In the genomic region with DNA sequence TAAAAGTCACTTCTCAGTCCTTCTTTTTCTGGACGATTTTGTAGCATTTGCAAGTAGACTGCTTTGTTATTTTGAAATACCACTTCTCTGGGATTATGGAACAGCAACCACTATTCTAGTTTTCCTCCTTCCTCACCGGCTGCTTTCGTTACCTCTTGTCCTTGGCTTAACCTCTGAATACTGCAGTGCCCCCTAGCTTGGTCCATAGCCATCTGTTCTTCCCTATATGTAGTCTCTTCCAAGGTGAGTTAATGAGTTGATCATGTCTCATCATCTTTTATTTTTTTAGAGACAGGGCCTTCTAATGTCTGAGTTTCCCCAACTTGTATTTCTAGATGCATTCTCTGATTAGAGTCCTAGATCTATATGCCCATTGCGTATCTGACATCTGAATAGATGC, we compare ENCODE assay signal across 1 cellular context.
TF ChIP-seq lines count a peak whose summit lies in the region.

No MANE protein-coding gene starts in this region.

TF ChIP-seq in WTC11, 78 proteins besides CTCF, POLR2A, EP300 and RAD21 (continued from another document):
- TF ChIP-seq CBFB (CRISPR knock-in tag; IDR thresholded peaks at IDR 0.05; ENCODE audit: low read depth) = no peak
- TF ChIP-seq, protein P1, sequence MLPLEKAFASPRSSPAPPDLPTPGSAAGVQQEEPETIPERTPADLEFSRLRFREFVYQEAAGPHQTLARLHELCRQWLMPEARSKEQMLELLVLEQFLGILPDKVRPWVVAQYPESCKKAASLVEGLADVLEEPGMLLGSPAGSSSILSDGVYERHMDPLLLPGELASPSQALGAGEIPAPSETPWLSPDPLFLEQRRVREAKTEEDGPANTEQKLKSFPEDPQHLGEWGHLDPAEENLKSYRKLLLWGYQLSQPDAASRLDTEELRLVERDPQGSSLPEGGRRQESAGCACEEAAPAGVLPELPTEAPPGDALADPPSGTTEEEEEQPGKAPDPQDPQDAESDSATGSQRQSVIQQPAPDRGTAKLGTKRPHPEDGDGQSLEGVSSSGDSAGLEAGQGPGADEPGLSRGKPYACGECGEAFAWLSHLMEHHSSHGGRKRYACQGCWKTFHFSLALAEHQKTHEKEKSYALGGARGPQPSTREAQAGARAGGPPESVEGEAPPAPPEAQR (CRISPR knock-in tag; IDR thresholded peaks at IDR 0.05) = no peak
- TF ChIP-seq, protein P2, sequence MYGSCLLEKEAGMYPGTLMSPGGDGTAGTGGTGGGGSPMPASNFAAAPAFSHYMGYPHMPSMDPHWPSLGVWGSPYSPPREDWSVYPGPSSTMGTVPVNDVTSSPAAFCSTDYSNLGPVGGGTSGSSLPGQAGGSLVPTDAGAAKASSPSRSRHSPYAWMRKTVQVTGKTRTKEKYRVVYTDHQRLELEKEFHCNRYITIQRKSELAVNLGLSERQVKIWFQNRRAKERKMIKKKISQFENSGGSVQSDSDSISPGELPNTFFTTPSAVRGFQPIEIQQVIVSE (CRISPR knock-in tag; IDR thresholded peaks at IDR 0.05; ENCODE audit: borderline replicate concordance) = no peak
- no peak for TF ChIP-seq ZNF416 (CRISPR knock-in tag; IDR thresholded peaks at IDR 0.05)
- TF ChIP-seq, protein P3, sequence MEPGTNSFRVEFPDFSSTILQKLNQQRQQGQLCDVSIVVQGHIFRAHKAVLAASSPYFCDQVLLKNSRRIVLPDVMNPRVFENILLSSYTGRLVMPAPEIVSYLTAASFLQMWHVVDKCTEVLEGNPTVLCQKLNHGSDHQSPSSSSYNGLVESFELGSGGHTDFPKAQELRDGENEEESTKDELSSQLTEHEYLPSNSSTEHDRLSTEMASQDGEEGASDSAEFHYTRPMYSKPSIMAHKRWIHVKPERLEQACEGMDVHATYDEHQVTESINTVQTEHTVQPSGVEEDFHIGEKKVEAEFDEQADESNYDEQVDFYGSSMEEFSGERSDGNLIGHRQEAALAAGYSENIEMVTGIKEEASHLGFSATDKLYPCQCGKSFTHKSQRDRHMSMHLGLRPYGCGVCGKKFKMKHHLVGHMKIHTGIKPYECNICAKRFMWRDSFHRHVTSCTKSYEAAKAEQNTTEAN (CRISPR knock-in tag; IDR thresholded peaks at IDR 0.05) = no peak
- TF ChIP-seq, protein P4, sequence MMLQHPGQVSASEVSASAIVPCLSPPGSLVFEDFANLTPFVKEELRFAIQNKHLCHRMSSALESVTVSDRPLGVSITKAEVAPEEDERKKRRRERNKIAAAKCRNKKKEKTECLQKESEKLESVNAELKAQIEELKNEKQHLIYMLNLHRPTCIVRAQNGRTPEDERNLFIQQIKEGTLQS (CRISPR knock-in tag; conservative IDR thresholded peaks at IDR 0.05) = no peak
TF ChIP-seq in WTC11: peak in this region for 0.
